In genomic region chrX:115486510-115486909, GRCh38 we compare ENCODE assay signal across 2 cellular contexts.
TF ChIP-seq lines count a peak whose summit lies in the region.

No MANE protein-coding gene starts in this region.

TF ChIP-seq in SK-N-SH treated with all-trans-retinoic acid at 6 μM for 48 hours, 23 proteins besides CTCF, POLR2A, EP300 and RAD21 (continued from another document):
- TF ChIP-seq CSRNP3 (CRISPR knock-in tag; IDR thresholded peaks at IDR 0.05): no peak
- TF ChIP-seq, protein P1, sequence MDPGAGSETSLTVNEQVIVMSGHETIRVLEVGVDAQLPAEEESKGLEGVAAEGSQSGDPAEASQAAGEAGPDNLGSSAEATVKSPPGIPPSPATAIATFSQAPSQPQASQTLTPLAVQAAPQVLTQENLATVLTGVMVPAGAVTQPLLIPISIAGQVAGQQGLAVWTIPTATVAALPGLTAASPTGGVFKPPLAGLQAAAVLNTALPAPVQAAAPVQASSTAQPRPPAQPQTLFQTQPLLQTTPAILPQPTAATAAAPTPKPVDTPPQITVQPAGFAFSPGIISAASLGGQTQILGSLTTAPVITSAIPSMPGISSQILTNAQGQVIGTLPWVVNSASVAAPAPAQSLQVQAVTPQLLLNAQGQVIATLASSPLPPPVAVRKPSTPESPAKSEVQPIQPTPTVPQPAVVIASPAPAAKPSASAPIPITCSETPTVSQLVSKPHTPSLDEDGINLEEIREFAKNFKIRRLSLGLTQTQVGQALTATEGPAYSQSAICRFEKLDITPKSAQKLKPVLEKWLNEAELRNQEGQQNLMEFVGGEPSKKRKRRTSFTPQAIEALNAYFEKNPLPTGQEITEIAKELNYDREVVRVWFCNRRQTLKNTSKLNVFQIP (CRISPR knock-in tag; IDR thresholded peaks at IDR 0.05; ENCODE audit: borderline replicate concordance, low read depth): no peak
- TF ChIP-seq, protein P2, sequence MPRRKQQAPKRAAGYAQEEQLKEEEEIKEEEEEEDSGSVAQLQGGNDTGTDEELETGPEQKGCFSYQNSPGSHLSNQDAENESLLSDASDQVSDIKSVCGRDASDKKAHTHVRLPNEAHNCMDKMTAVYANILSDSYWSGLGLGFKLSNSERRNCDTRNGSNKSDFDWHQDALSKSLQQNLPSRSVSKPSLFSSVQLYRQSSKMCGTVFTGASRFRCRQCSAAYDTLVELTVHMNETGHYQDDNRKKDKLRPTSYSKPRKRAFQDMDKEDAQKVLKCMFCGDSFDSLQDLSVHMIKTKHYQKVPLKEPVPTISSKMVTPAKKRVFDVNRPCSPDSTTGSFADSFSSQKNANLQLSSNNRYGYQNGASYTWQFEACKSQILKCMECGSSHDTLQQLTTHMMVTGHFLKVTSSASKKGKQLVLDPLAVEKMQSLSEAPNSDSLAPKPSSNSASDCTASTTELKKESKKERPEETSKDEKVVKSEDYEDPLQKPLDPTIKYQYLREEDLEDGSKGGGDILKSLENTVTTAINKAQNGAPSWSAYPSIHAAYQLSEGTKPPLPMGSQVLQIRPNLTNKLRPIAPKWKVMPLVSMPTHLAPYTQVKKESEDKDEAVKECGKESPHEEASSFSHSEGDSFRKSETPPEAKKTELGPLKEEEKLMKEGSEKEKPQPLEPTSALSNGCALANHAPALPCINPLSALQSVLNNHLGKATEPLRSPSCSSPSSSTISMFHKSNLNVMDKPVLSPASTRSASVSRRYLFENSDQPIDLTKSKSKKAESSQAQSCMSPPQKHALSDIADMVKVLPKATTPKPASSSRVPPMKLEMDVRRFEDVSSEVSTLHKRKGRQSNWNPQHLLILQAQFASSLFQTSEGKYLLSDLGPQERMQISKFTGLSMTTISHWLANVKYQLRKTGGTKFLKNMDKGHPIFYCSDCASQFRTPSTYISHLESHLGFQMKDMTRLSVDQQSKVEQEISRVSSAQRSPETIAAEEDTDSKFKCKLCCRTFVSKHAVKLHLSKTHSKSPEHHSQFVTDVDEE (CRISPR knock-in tag; IDR thresholded peaks at IDR 0.05): no peak
TF ChIP-seq in SK-N-SH treated with all-trans-retinoic acid at 6 μM for 48 hours: peak in this region for 1.

TF ChIP-seq in SK-N-SH, 30 proteins besides CTCF, POLR2A, EP300 and RAD21 (continued from another document):
- TF ChIP-seq REST (IDR thresholded peaks at IDR 0.05; ENCODE audit: low read depth, low read length): no peak
- TF ChIP-seq YY1 (IDR thresholded peaks at IDR 0.05; ENCODE audit: low read depth): no peak
- TF ChIP-seq TEAD4 (IDR thresholded peaks at IDR 0.05; ENCODE audit: borderline replicate concordance, insufficient read depth): no peak
- TF ChIP-seq JUND (IDR thresholded peaks at IDR 0.05): no peak
- no peak for TF ChIP-seq FOXJ3 (CRISPR knock-in tag; IDR thresholded peaks at IDR 0.05)
- no peak for TF ChIP-seq ELF1 (IDR thresholded peaks at IDR 0.05)
- no peak for TF ChIP-seq ZBTB33 (IDR thresholded peaks at IDR 0.05; ENCODE audit: borderline replicate concordance, low read depth)
TF ChIP-seq in SK-N-SH: peak in this region for 0.
